Comparison of ENCODE assay signal across 8 cellular contexts in the genomic region with DNA sequence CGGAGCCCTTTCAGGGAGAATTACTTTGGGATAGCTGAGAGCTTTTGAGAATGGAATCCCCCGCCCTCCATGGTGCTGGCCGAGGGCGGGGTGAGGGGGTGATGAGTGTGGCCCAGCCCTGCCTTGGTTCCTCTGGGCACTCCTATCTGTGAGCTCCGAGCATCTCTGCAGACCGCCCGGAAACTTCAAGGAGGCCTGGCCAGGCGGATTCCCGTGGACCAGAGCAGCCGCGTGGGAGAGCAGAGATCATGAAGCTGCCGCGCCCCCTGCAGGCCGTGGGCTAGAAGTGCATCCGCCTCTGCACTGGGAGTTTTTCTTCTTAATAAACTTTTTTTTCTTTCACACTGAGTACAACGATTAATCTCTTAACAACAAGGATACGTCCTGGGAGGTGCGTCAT.
DNase-seq lines count a peak whose midpoint lies in the region; ATAC-seq and TF ChIP-seq lines count a peak whose summit lies in the region.

No MANE protein-coding gene starts in this region.

- no peaks in the 10 kb centered on the region for H3K36me3 ChIP-seq in PC-3 (ENCODE audit: low read depth, low read length)

- no peaks in the 10 kb centered on the region for H3K36me3 Mint-ChIP-seq in activated T-helper 17 cell treated with anti-CD3 and anti-CD28 coated beads, Interleukin-2, amount 50 U/mL, for 72 hours (ENCODE audit: low read depth)

- H4K20me1 ChIP-seq in PC-3 (ENCODE audit: low read length) = no peaks in the 10 kb centered on the region

- ATAC-seq in PC-3 (no peak), HG03025 (IDR thresholded peaks at IDR 0.05; ENCODE audit: low FRiP score, unreplicated experiment) (no peak), GM21619 (IDR thresholded peaks at IDR 0.05; ENCODE audit: unreplicated experiment) (no peak)
- no peak for ATAC-seq in activated T-helper 17 cell treated with anti-CD3 and anti-CD28 coated beads, Interleukin-2, amount 50 U/mL, for 72 hours (replicated peaks)

- H3K27ac Mint-ChIP-seq in activated T-helper 17 cell treated with anti-CD3 and anti-CD28 coated beads, Interleukin-2, amount 50 U/mL, for 72 hours = no peak overlapping the region

- intact Hi-C loops in PC-3 (cut with micrococcal nuclease) = no loop called here

- H3K4me3 Mint-ChIP-seq in activated T-helper 17 cell treated with anti-CD3 and anti-CD28 coated beads, Interleukin-2, amount 50 U/mL, for 72 hours = no peak overlapping the region

- peak; percentile 59 for TF ChIP-seq CTCF in PC-3 (conservative IDR thresholded peaks at IDR 0.05; ENCODE audit: low read depth, low read length)
- TF ChIP-seq CTCF in foreskin fibroblast (IDR thresholded peaks at IDR 0.05; ENCODE audit: low read depth, low read length) = peak; percentile 20

- no peaks in the 10 kb centered on the region for H3K4me1 ChIP-seq in PC-3 (ENCODE audit: insufficient read depth, low read length)

- POLR2A ChIA-PET in PC-3 (lab: Charles Lee; ENCODE audit: unreplicated experiment) = no interaction called here

- CTCF ChIA-PET in PC-3 (lab: Charles Lee) = no interaction called here

- peak; percentile 65 for DNase-seq in Ammon's horn (ENCODE audit: low spot score)
- peak; percentile 8 for DNase-seq in G401 (ENCODE audit: low spot score)
- peak; percentile 3 for DNase-seq in PC-3
- peak in 1 of 2 donors; percentile 8 for DNase-seq in foreskin fibroblast
- peak; percentile 17 to 25 for DNase-seq in stimulated activated CD4-positive, alpha-beta T cell treated with anti-CD3 and anti-CD28 coated beads, Interleukin-2, amount 100 ng/mL, for 48 hours

- H3K9me2 ChIP-seq in PC-3 (replicated peaks; ENCODE audit: low read length) = no peaks in the 10 kb centered on the region

- H3K4me3 ChIP-seq in PC-3 (ENCODE audit: low read length) (no peak overlapping the region), foreskin fibroblast (ENCODE audit: low read depth in 1 of 2, low read length in 2 of 2) (no peak overlapping the region)

- no peak overlapping the region for H3K9ac ChIP-seq in PC-3 (ENCODE audit: low read length)

- no peak overlapping the region for H3K27ac ChIP-seq in PC-3 (ENCODE audit: low read length)

- peaks cover 4% of the 10 kb centered on the region for H3K27me3 Mint-ChIP-seq in activated T-helper 17 cell treated with anti-CD3 and anti-CD28 coated beads, Interleukin-2, amount 50 U/mL, for 72 hours

- no peaks in the 10 kb centered on the region for H3F3A ChIP-seq in PC-3 (ENCODE audit: low read length, unreplicated experiment)

- H3K9me3 ChIP-seq in PC-3 (ENCODE audit: low read length) = no peaks in the 10 kb centered on the region

- H3K4me2 ChIP-seq in PC-3 (ENCODE audit: low read length) = no peak overlapping the region

- H3K4me1 Mint-ChIP-seq in activated T-helper 17 cell treated with anti-CD3 and anti-CD28 coated beads, Interleukin-2, amount 50 U/mL, for 72 hours = no peaks in the 10 kb centered on the region

- no TSS peak for BruUV-seq in PC-3 (replicated peaks; lab: Mats Ljungman, UMichigan)

- no peak overlapping the region for H2AFZ ChIP-seq in PC-3 (ENCODE audit: low read length)

- no peaks in the 10 kb centered on the region for H3K27me3 ChIP-seq in PC-3 (ENCODE audit: low read length)

- H3K9me3 Mint-ChIP-seq in activated T-helper 17 cell treated with anti-CD3 and anti-CD28 coated beads, Interleukin-2, amount 50 U/mL, for 72 hours = no peaks in the 10 kb centered on the region

- H3K79me2 ChIP-seq in PC-3 (ENCODE audit: low read length) = no peaks in the 10 kb centered on the region

- in situ Hi-C loops in G401 (cut with HindIII; ENCODE audit: low sequenced_read_pairs) = no loop called here
